ENCODE assay signal across 6 cellular contexts in the genomic region with DNA sequence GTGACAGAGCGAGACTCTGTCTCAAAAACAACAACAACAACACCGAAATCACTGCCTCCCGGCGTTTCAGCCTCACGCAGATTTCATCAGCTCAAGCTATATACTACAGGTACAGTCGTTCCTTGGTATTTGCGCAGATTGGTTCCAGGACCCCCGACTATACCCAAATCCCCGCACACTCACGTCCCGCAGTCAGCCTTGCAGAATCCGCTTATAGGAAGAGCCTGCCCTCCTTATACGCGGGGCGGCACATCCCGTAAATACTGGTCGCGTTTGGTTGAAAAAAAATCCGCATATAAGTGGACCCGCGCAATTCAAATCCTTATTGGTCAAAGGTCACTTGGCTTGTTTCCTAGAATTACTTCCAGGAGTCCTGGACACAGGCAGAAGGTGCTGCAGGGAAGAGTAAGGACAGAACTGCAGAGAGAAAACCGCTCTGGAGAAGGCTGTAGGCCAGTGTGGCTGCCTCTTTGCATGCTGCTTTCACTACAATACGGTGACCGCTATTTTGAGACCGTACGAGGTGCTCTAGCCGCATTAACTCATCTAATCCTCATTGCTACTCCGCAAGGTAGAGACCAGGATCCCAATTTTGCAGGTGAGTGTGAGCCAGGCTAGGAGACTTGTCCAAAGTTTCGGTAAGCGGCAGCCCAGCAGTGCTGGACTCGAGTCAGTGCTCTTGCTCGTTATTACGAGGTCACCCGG. TPM values are rescaled to one million over a fixed set of nuclear protein-coding genes. Genes with fewer than 3 reads are reported as not detected.
DNase-seq lines count a peak whose midpoint lies in the region; ATAC-seq and TF ChIP-seq lines count a peak whose summit lies in the region.

No MANE protein-coding gene starts in this region.

- TF ChIP-seq RAD21 in HCT116 (IDR thresholded peaks at IDR 0.05; ENCODE audit: low read depth): no peak

- DNase-seq in HCT116 (ENCODE audit: low read depth, low spot score) (no peak), lung (ENCODE audit: low spot score) (no peak), NOMO-1 (lab: John Stamatoyannopoulos, UW; ENCODE audit: unreplicated experiment in 2 of 2) (no peak), cortex of kidney (lab: John Stamatoyannopoulos, UW) (no peak)
- no peak for DNase-seq in activated T-cell treated with anti-CD3 and anti-CD28 coated beads, Interleukin-2, amount 50 U/mL, for 72 hours

- H3K4me3 ChIP-seq in HCT116 (replicated peaks in 1 of 2; ENCODE audit: low read depth in 1 of 2, low read length in 2 of 2) (peak overlapping the region; percentile 85 to 100), lung (peak overlapping the region; percentile 100)

- H3K27ac ChIP-seq in HCT116 (ENCODE audit: low read depth, low read length): peak overlapping the region; percentile 77
- peak overlapping the region; percentile 86 to 94 for H3K27ac ChIP-seq in lung (ENCODE audit: low read depth in 1 of 2, low read length in 1 of 2)

- H3K36me3 Mint-ChIP-seq in activated T-cell treated with anti-CD3 and anti-CD28 coated beads, Interleukin-2, amount 50 U/mL, for 72 hours (ENCODE audit: insufficient read depth in 2 of 2): peaks cover 6 to 12% of the 10 kb centered on the region in 2 donors

- peaks cover 56% of the 10 kb centered on the region for H3K79me2 ChIP-seq in HCT116 (ENCODE audit: insufficient read depth, low read length)

- no peaks in the 10 kb centered on the region for H3K27me3 Mint-ChIP-seq in activated T-cell treated with anti-CD3 and anti-CD28 coated beads, Interleukin-2, amount 50 U/mL, for 72 hours (ENCODE audit: low read depth)

- ATAC-seq in HCT116 (0 out of 2 replicates have a peak, but pooled peaks have one; percentile 1), lung (ENCODE audit: insufficient read depth, low FRiP score) (no peak), GM18517 (IDR thresholded peaks at IDR 0.05; ENCODE audit: unreplicated experiment) (no peak)
- ATAC-seq in activated T-cell treated with anti-CD3 and anti-CD28 coated beads, Interleukin-2, amount 50 U/mL, for 72 hours (replicated peaks in 1 of 2): no peak

- CTCF ChIA-PET in HCT116 (lab: Charles Lee): no interaction called here

- H4K20me1 ChIP-seq in HCT116 (ENCODE audit: insufficient read depth): no peaks in the 10 kb centered on the region

- WGBS in lung, 2 donors: 19 to 22% methylated on average over 34 of the region's 34 CpGs

- H3K9me3 Mint-ChIP-seq in activated T-cell treated with anti-CD3 and anti-CD28 coated beads, Interleukin-2, amount 50 U/mL, for 72 hours: no peaks in the 10 kb centered on the region

- H3K36me3 ChIP-seq in HCT116 (ENCODE audit: control insufficient read depth in 1 of 2, insufficient read depth in 2 of 2, low read length in 2 of 2): peaks cover 13 to 28% of the 10 kb centered on the region in 2 experiments
- H3K36me3 ChIP-seq in lung (ENCODE audit: control insufficient read depth in 2 of 2, insufficient read depth in 2 of 2, low read length in 2 of 2): peaks cover 3 to 15% of the 10 kb centered on the region in 2 donors

- BruUV-seq in HCT116 (replicated peaks; lab: Mats Ljungman, UMichigan): TSS peak; percentile 66

- H3K27me3 ChIP-seq in HCT116 (ENCODE audit: insufficient read depth, low read length) (no peaks in the 10 kb centered on the region), lung (ENCODE audit: control insufficient read depth, insufficient read depth) (no peaks in the 10 kb centered on the region)

- intact Hi-C loops in HCT116 (cut with micrococcal nuclease): no loop called here

- TF ChIP-seq CTCF in HCT116 (IDR thresholded peaks at IDR 0.05 in 2 of 3, conservative IDR thresholded peaks at IDR 0.05 in 1 of 3; ENCODE audit: borderline replicate concordance in 1 of 3, insufficient read depth in 1 of 3, low read depth in 2 of 3, low read length in 2 of 3) (no peak), lung (IDR thresholded peaks at IDR 0.05; ENCODE audit: control extremely low read depth, extremely low read depth) (no peak)

- peak overlapping the region; percentile 98 for H3K9ac ChIP-seq in HCT116 (ENCODE audit: low read length)

- H3K4me2 ChIP-seq in HCT116 (ENCODE audit: low read length): peak overlapping the region; percentile 89

- POLR2A ChIA-PET in HCT116 (lab: Charles Lee): no interaction called here

- H3K9me3 ChIP-seq in HCT116 (ENCODE audit: control insufficient read depth in 1 of 2, insufficient read depth in 1 of 2, low read depth in 1 of 2, low read length in 2 of 2) (no peaks in the 10 kb centered on the region), lung (ENCODE audit: control insufficient read depth in 2 of 2, insufficient read depth in 1 of 2, low read length in 1 of 2) (no peaks in the 10 kb centered on the region)

- peak overlapping the region; percentile 72 for H3K27ac Mint-ChIP-seq in activated T-cell treated with anti-CD3 and anti-CD28 coated beads, Interleukin-2, amount 50 U/mL, for 72 hours

- H3K4me3 Mint-ChIP-seq in activated T-cell treated with anti-CD3 and anti-CD28 coated beads, Interleukin-2, amount 50 U/mL, for 72 hours: peak overlapping the region; percentile 84 to 86

- no peak overlapping the region for H2AFZ ChIP-seq in HCT116 (ENCODE audit: low read depth, low read length, poor library complexity, severe bottlenecking)

- H3K4me1 ChIP-seq in HCT116 (ENCODE audit: control insufficient read depth in 1 of 2, insufficient read depth in 2 of 2, low read length in 2 of 2) (peaks cover 16 to 25% of the 10 kb centered on the region in 2 experiments; a peak in 3 of 4 replicates), lung (ENCODE audit: control insufficient read depth in 2 of 2, insufficient read depth in 2 of 2, low read length in 2 of 2) (peaks cover 3 to 12% of the 10 kb centered on the region in 2 donors)

- no peaks in the 10 kb centered on the region for H3K9me2 ChIP-seq in HCT116 (ENCODE audit: insufficient read depth)

- peaks cover 40% of the 10 kb centered on the region for H3K4me1 Mint-ChIP-seq in activated T-cell treated with anti-CD3 and anti-CD28 coated beads, Interleukin-2, amount 50 U/mL, for 72 hours (ENCODE audit: low read depth)

- RAD21 ChIA-PET in HCT116 (lab: Charles Lee; ENCODE audit: low non-redundant PET in 1 of 2, low total read pairs in 2 of 2, uncharacterized antibody in 2 of 2, unreplicated experiment in 2 of 2): no interaction called here

- no peak for TF ChIP-seq POLR2A in HCT116 (IDR thresholded peaks at IDR 0.05; ENCODE audit: borderline replicate concordance, extremely low read depth, insufficient read depth, insufficient read length)

TF ChIP-seq in HCT116, 20 proteins besides CTCF, POLR2A, EP300 and RAD21:
- TF ChIP-seq SIN3A (IDR thresholded peaks at IDR 0.05; ENCODE audit: low read depth) (no peak), SP1 (IDR thresholded peaks at IDR 0.05; ENCODE audit: low read depth) (no peak), EGR1 (IDR thresholded peaks at IDR 0.05; ENCODE audit: low read depth) (no peak), ZFX (IDR thresholded peaks at IDR 0.05) (no peak)
- TF ChIP-seq, protein P1, sequence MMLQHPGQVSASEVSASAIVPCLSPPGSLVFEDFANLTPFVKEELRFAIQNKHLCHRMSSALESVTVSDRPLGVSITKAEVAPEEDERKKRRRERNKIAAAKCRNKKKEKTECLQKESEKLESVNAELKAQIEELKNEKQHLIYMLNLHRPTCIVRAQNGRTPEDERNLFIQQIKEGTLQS (IDR thresholded peaks at IDR 0.05): no peak

RNA-seq across cellular contexts. Expression of a gene that starts 0.7 kb away (rescaled TPM):
- 169 TPM for total RNA-seq in HCT116 (2021; ENCODE audit: unreplicated experiment)
- polyA plus RNA-seq in HCT116 (2012): 87.5 and 158 TPM in 2 replicates
- 10 to 100 TPM; 73.5 to 80.3 TPM for total RNA-seq in activated T-cell treated with anti-CD3 and anti-CD28 coated beads, Interleukin-2, amount 50 U/mL, for 72 hours
- 10 to 100 TPM; 67.4 to 83.7 TPM for total RNA-seq in lung
- polyA plus RNA-seq in lung: 100 to 1,000 TPM in 1 of 2 donors, 10 to 100 TPM in 1; 96.5 to 127 TPM

RNA-seq across cellular contexts. Expression of a gene that starts 37.9 kb away (rescaled TPM):
- total RNA-seq in HCT116 (2021; ENCODE audit: unreplicated experiment) (89.6 TPM), lung (10 to 100 TPM; 48.8 to 61.4 TPM)
- 25.8 and 33.7 TPM in 2 replicates for polyA plus RNA-seq in HCT116 (2012)
- 10 to 100 TPM; 58.8 to 63.4 TPM for total RNA-seq in activated T-cell treated with anti-CD3 and anti-CD28 coated beads, Interleukin-2, amount 50 U/mL, for 72 hours
- 10 to 100 TPM in 1 of 2 donors, 1 to 10 TPM in 1; 8.5 to 13.9 TPM for polyA plus RNA-seq in lung

RNA-seq across cellular contexts. Expression of a gene that starts 38.2 kb away (rescaled TPM):
- total RNA-seq in HCT116 (2021; ENCODE audit: unreplicated experiment): 35.6 TPM
- polyA plus RNA-seq in HCT116 (2012): 28.7 and 29.2 TPM in 2 replicates
- total RNA-seq in activated T-cell treated with anti-CD3 and anti-CD28 coated beads, Interleukin-2, amount 50 U/mL, for 72 hours: 10 to 100 TPM; 12.5 to 13.4 TPM
- 10 to 100 TPM; 25.2 to 25.7 TPM for total RNA-seq in lung
- polyA plus RNA-seq in lung: 10 to 100 TPM; 17.7 to 19.3 TPM

RNA-seq across cellular contexts. Expression of a gene that starts 45.7 kb away (rescaled TPM):
- total RNA-seq in HCT116 (2021; ENCODE audit: unreplicated experiment) (15.6 TPM), lung (10 to 100 TPM in 1 of 2 donors, 1 to 10 TPM in 1; 8.3 to 12.0 TPM)
- polyA plus RNA-seq in HCT116 (2012): 3.7 and 6.4 TPM in 2 replicates
- total RNA-seq in activated T-cell treated with anti-CD3 and anti-CD28 coated beads, Interleukin-2, amount 50 U/mL, for 72 hours: 10 to 100 TPM; 22.2 to 31.7 TPM
- 10 to 100 TPM in 1 of 2 donors, 1 to 10 TPM in 1; 6.3 to 12.9 TPM for polyA plus RNA-seq in lung

RNA-seq across cellular contexts. Expression of a gene that starts 45.9 kb away (rescaled TPM):
- 42.9 TPM for total RNA-seq in HCT116 (2021; ENCODE audit: unreplicated experiment)
- polyA plus RNA-seq in HCT116 (2012): 28.8 and 31.0 TPM in 2 replicates
- 10 to 100 TPM; 62.6 to 78.2 TPM for total RNA-seq in activated T-cell treated with anti-CD3 and anti-CD28 coated beads, Interleukin-2, amount 50 U/mL, for 72 hours
- total RNA-seq in lung: 10 to 100 TPM; 39.0 to 46.2 TPM
- polyA plus RNA-seq in lung: 10 to 100 TPM; 10.5 to 30.4 TPM
